Comparison of ENCODE assay signal across 21 cellular contexts in genomic region chr1:209999005-209999404, GRCh38.
DNase-seq lines count a peak whose midpoint lies in the region; ATAC-seq and TF ChIP-seq lines count a peak whose summit lies in the region.
"Had no signal": no experiment of that assay in that cellular context is flagged by ENCODE, and none has a peak within 500 bp of the region (broad histone marks: within the 10 kb centered on the region; RNA-seq: fewer than 3 reads in every experiment).

No MANE protein-coding gene starts in this region.

- H4K20me1 ChIP-seq in KMS-11 (ENCODE audit: insufficient read depth): no peaks in the 10 kb centered on the region
- H4K20me1 ChIP-seq in SK-N-SH (ENCODE audit: insufficient read depth): no peaks in the 10 kb centered on the region
- no peaks in the 10 kb centered on the region for H4K20me1 ChIP-seq in smooth muscle cell (ENCODE audit: low read depth)
- H4K20me1 ChIP-seq: BLaER1 had no signal

- H3K27ac ChIP-seq in KMS-11: peak overlapping the region; percentile 2; the same call in 1 of the 2 replicates
- H3K27ac ChIP-seq in SK-N-SH (ENCODE audit: low read depth in 2 of 2, low read length in 1 of 2): no peak overlapping the region
- H3K27ac ChIP-seq in smooth muscle cell (ENCODE audit: low read depth): no peak overlapping the region
- H3K27ac ChIP-seq: A549, BLaER1, C4-2B, GM23248 had no signal

- no peak for TF ChIP-seq RAD21 in SK-N-SH (IDR thresholded peaks at IDR 0.05; ENCODE audit: low read length)

- no peak overlapping the region for H2AFZ ChIP-seq in KMS-11 (ENCODE audit: low read depth)
- H2AFZ ChIP-seq in SK-N-SH (ENCODE audit: low read depth): no peak overlapping the region
- H2AFZ ChIP-seq in smooth muscle cell (ENCODE audit: low read depth): no peak overlapping the region
- H2AFZ ChIP-seq: GM23248 had no signal

- H3K4me1 ChIP-seq in KMS-11 (ENCODE audit: low read depth, poor library complexity, severe bottlenecking) (peaks cover 37% of the 10 kb centered on the region), SK-N-SH (ENCODE audit: control insufficient read depth in 1 of 2, insufficient read depth in 2 of 2, low read depth in 1 of 2, low read length in 1 of 2) (peaks cover 7 to 15% of the 10 kb centered on the region in 2 experiments; a peak in 3 of 4 replicates), smooth muscle cell (ENCODE audit: low read depth) (no peaks in the 10 kb centered on the region)
- H3K4me1 ChIP-seq: A549, BLaER1, Caco-2 had no signal

- H3K9me2 ChIP-seq in SK-N-SH: no peaks in the 10 kb centered on the region

- CTCF ChIA-PET in SK-N-SH (lab: Yijun Ruan, JAX): interaction anchor here (1.1 kb wide), 1 partner anchor 9 kb away, joined by 4 read pairs; no protein-coding TSS in a partner anchor

- H3K79me2 ChIP-seq in KMS-11 (ENCODE audit: insufficient read depth, low read depth): no peaks in the 10 kb centered on the region
- H3K79me2 ChIP-seq in SK-N-SH (ENCODE audit: insufficient read depth): no peaks in the 10 kb centered on the region
- no peaks in the 10 kb centered on the region for H3K79me2 ChIP-seq in smooth muscle cell (ENCODE audit: low read depth)

- H3K4me3 ChIP-seq in KMS-11 (IDR thresholded peaks at IDR 0.05; ENCODE audit: insufficient read depth, low read depth, low read length) (no peak overlapping the region), SK-N-SH (ENCODE audit: low read depth in 2 of 2, low read length in 1 of 2) (no peak overlapping the region), smooth muscle cell (no peak overlapping the region)
- H3K4me3 ChIP-seq: A549, BLaER1, GM23248 had no signal

- no peak for ATAC-seq in GM19463 (IDR thresholded peaks at IDR 0.05; ENCODE audit: unreplicated experiment)
- no peak for ATAC-seq in GM18861 (IDR thresholded peaks at IDR 0.05; ENCODE audit: unreplicated experiment)
- ATAC-seq: A549; CD8-positive, alpha-beta T cell had no signal

- peak overlapping the region; percentile 44 for H3K4me2 ChIP-seq in KMS-11
- no peak overlapping the region for H3K4me2 ChIP-seq in SK-N-SH
- no peak overlapping the region for H3K4me2 ChIP-seq in smooth muscle cell
- H3K4me2 ChIP-seq: A549, BLaER1 had no signal

- WGBS in SK-N-SH (ENCODE audit: low lambda C conversion rate): 27% methylated on average over 1 of the region's 1 CpG
- 67% methylated on average over 1 of the region's 1 CpG for WGBS in smooth muscle cell (ENCODE audit: low lambda C conversion rate)

- no peak for TF ChIP-seq CTCF in KMS-11 (conservative IDR thresholded peaks at IDR 0.05; ENCODE audit: low read depth, low read length)
- no peak for TF ChIP-seq CTCF in SK-N-SH (IDR thresholded peaks at IDR 0.05)
- no peak for TF ChIP-seq CTCF in smooth muscle cell (IDR thresholded peaks at IDR 0.05; ENCODE audit: borderline replicate concordance, insufficient read depth, poor library complexity, severe bottlenecking)

- POLR2A ChIA-PET in SK-N-SH (lab: Yijun Ruan, JAX): no interaction called here

- H3K9me3 ChIP-seq in SK-N-SH: 0 out of 2 replicates have a peak, but pooled peaks cover 4% of the 10 kb centered on the region
- no peaks in the 10 kb centered on the region for H3K9me3 ChIP-seq in smooth muscle cell (replicated peaks; ENCODE audit: low read depth)
- H3K9me3 ChIP-seq: A549, BLaER1, Caco-2 had no signal

- H3K36me3 ChIP-seq in KMS-11 (ENCODE audit: insufficient read depth) (no peaks in the 10 kb centered on the region), SK-N-SH (replicated peaks in 1 of 2; ENCODE audit: control insufficient read depth in 1 of 2, insufficient read depth in 2 of 2, low read length in 1 of 2) (peaks cover 0 to 5% of the 10 kb centered on the region in 2 experiments), smooth muscle cell (ENCODE audit: low read depth) (no peaks in the 10 kb centered on the region)
- H3K36me3 ChIP-seq: BLaER1 had no signal

- H3F3A ChIP-seq in SK-N-SH (replicated peaks; ENCODE audit: insufficient read depth) (peaks cover 23% of the 10 kb centered on the region), smooth muscle cell (ENCODE audit: low read depth) (no peaks in the 10 kb centered on the region)

- TF ChIP-seq EP300 in SK-N-SH (IDR thresholded peaks at IDR 0.05; ENCODE audit: borderline replicate concordance in 1 of 2, low read depth in 1 of 2, low read length in 1 of 2): no peak

- H3K27me3 ChIP-seq in KMS-11 (ENCODE audit: insufficient read depth, low read depth) (no peaks in the 10 kb centered on the region), SK-N-SH (ENCODE audit: insufficient read depth) (no peaks in the 10 kb centered on the region), smooth muscle cell (ENCODE audit: low read depth) (no peaks in the 10 kb centered on the region)
- H3K27me3 ChIP-seq: BLaER1 had no signal

- H3K9ac ChIP-seq in KMS-11: no peak overlapping the region
- no peak overlapping the region for H3K9ac ChIP-seq in SK-N-SH
- H3K9ac ChIP-seq in smooth muscle cell (ENCODE audit: low read depth): no peak overlapping the region
- H3K9ac ChIP-seq: BLaER1, GM23248 had no signal

- DNase-seq in NCI-H2171 treated with DMSO at 0.1 percent for 48 hours (lab: John Stamatoyannopoulos, UW) (peak; percentile 44), NCI-H2171 (lab: John Stamatoyannopoulos, UW) (no peak), SK-N-SH (no peak), smooth muscle cell (lab: John Stamatoyannopoulos, UW; ENCODE audit: unreplicated experiment) (no peak)
- DNase-seq: 8988T; Caco-2; CD4-positive, CD25-positive, alpha-beta regulatory T cell; CD8-positive, alpha-beta T cell; DMS 273 treated with DMSO at 0.1 percent for 48 hours; DMS79; EL; GF-D8; GM23248; H7; HCEC 1CT had no signal

TF ChIP-seq in SK-N-SH, 30 proteins besides CTCF, POLR2A, EP300 and RAD21:
- TF ChIP-seq MEF2A (IDR thresholded peaks at IDR 0.05; ENCODE audit: borderline replicate concordance, low read depth) (no peak), RCOR1 (IDR thresholded peaks at IDR 0.05; ENCODE audit: low read length) (no peak), FOXJ3 (CRISPR knock-in tag; IDR thresholded peaks at IDR 0.05) (no peak), NFIC (IDR thresholded peaks at IDR 0.05; ENCODE audit: borderline replicate concordance) (no peak), PBX3 (IDR thresholded peaks at IDR 0.05) (no peak), TCF12 (IDR thresholded peaks at IDR 0.05) (peak; percentile 51; the same call in 1 of the 2 replicates)
TF ChIP-seq in SK-N-SH: peak in this region for 1.
